17 cellular contexts compared by ENCODE assay signal in the genomic region with DNA sequence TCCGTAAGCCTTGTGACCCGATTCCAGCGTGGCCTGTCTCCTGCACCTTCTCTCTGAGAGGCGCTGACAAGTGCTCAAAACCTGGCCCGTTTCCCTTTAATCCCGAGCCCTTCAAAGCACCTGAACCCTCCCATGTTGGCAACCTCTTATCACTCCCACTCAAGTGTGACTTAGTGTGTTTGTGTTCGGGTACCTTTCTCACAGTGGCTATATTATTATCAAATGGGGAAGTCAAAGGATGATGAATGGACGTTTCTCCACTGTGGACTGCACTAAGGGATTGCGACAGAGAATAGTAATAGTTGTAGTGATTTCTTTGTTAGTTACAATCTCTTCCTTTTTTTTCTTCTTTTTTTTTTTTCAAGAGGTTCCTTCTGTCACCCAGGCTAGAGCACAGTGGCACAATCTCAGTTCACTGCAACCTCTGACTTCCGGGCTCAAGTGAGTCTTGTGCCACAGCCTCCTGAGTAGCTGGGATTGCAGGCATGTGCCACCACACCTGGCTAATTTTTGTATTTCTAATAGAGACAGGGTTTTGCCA.
DNase-seq lines count a peak whose midpoint lies in the region; ATAC-seq and TF ChIP-seq lines count a peak whose summit lies in the region.
"Had no signal": no experiment of that assay in that cellular context is flagged by ENCODE, and none has a peak within 500 bp of the region (broad histone marks: within the 10 kb centered on the region; RNA-seq: fewer than 3 reads in every experiment).

No MANE protein-coding gene starts in this region.

- H3K36me3 ChIP-seq in lung (ENCODE audit: control insufficient read depth in 2 of 2, insufficient read depth in 2 of 2, low read length in 2 of 2), result no peaks in the 10 kb centered on the region
- no peaks in the 10 kb centered on the region for H3K36me3 ChIP-seq in SJCRH30
- no peaks in the 10 kb centered on the region for H3K36me3 ChIP-seq in osteoblast (ENCODE audit: insufficient read depth, low read length)
- H3K36me3 ChIP-seq: BLaER1, HAP-1, sigmoid colon had no signal

- H3K27me3 ChIP-seq in lung (ENCODE audit: control insufficient read depth, insufficient read depth) (no peaks in the 10 kb centered on the region), SJCRH30 (no peaks in the 10 kb centered on the region), osteoblast (ENCODE audit: insufficient read depth, low read length) (peaks cover 40% of the 10 kb centered on the region)
- H3K27me3 ChIP-seq: BLaER1, sigmoid colon had no signal

- no peaks in the 10 kb centered on the region for H3K9me3 ChIP-seq in T-helper 17 cell (ENCODE audit: control insufficient read depth, low read length, poor library complexity, severe bottlenecking)
- no peaks in the 10 kb centered on the region for H3K9me3 ChIP-seq in lung (ENCODE audit: control insufficient read depth in 2 of 2, insufficient read depth in 1 of 2, low read length in 1 of 2)
- H3K9me3 ChIP-seq in SJCRH30 (replicated peaks), result no peaks in the 10 kb centered on the region; the same call in 1 of the 2 replicates
- no peaks in the 10 kb centered on the region for H3K9me3 ChIP-seq in osteoblast (ENCODE audit: low read depth, low read length)
- H3K9me3 ChIP-seq: BLaER1, HAP-1, sigmoid colon had no signal

- H3K4me3 Mint-ChIP-seq in T-helper 17 cell, result no peak overlapping the region
- H3K4me3 Mint-ChIP-seq: activated naive CD8-positive, alpha-beta T cell treated with anti-CD3 and anti-CD28 coated beads, Interleukin-2, amount 50 U/mL, for 24 hours; natural killer cell treated with Interleukin-12 subunit alpha and Interleukin-12 subunit beta and Interleukin-15 and Interleukin-18, amount 100 ng/mL, for 72 hours had no signal

- no peaks in the 10 kb centered on the region for H4K20me1 ChIP-seq in osteoblast (ENCODE audit: insufficient read depth, low read length)
- H4K20me1 ChIP-seq: BLaER1 had no signal

- ATAC-seq in T-helper 17 cell (peak; percentile 58), lung (ENCODE audit: insufficient read depth, low FRiP score) (peak; percentile 76)
- ATAC-seq: activated naive CD8-positive, alpha-beta T cell treated with anti-CD3 and anti-CD28 coated beads, Interleukin-2, amount 50 U/mL, for 24 hours had no signal

- peaks cover 0 to 2% of the 10 kb centered on the region in 2 donors for H3K4me1 ChIP-seq in lung (ENCODE audit: control insufficient read depth in 2 of 2, insufficient read depth in 2 of 2, low read length in 2 of 2)
- H3K4me1 ChIP-seq in SJCRH30, result no peaks in the 10 kb centered on the region
- no peaks in the 10 kb centered on the region for H3K4me1 ChIP-seq in osteoblast (ENCODE audit: insufficient read depth, low read length)
- H3K4me1 ChIP-seq: BLaER1, HAP-1, sigmoid colon had no signal

- H3K79me2 ChIP-seq in osteoblast (ENCODE audit: insufficient read depth, low read length), result no peaks in the 10 kb centered on the region

- H3K27ac ChIP-seq in lung (ENCODE audit: low read depth in 1 of 2, low read length in 1 of 2), result peak overlapping the region in 1 of 2 donors; percentile 53
- H3K27ac ChIP-seq in SJCRH30, result no peak overlapping the region
- H3K27ac ChIP-seq in osteoblast (ENCODE audit: low read depth, low read length), result no peak overlapping the region
- H3K27ac ChIP-seq: BLaER1, sigmoid colon had no signal

- TF ChIP-seq CTCF in lung (IDR thresholded peaks at IDR 0.05; ENCODE audit: control extremely low read depth, extremely low read depth) (no peak), osteoblast (IDR thresholded peaks at IDR 0.05; ENCODE audit: extremely low read depth, low read depth, low read length) (no peak)

- peaks cover 21% of the 10 kb centered on the region for H3K27me3 Mint-ChIP-seq in T-helper 17 cell
- H3K27me3 Mint-ChIP-seq: activated naive CD8-positive, alpha-beta T cell treated with anti-CD3 and anti-CD28 coated beads, Interleukin-2, amount 50 U/mL, for 24 hours had no signal

- 40 to 47% methylated on average over 10 of the region's 10 CpGs for WGBS in lung, 2 donors

- H3K4me3 ChIP-seq in lung (no peak overlapping the region), SJCRH30 (no peak overlapping the region), osteoblast (ENCODE audit: insufficient read depth, low read length) (no peak overlapping the region)
- H3K4me3 ChIP-seq: BLaER1, HAP-1, sigmoid colon had no signal

- H3K36me3 Mint-ChIP-seq in T-helper 17 cell (ENCODE audit: low read depth), result peaks cover 2% of the 10 kb centered on the region
- H3K36me3 Mint-ChIP-seq: natural killer cell treated with Interleukin-12 subunit alpha and Interleukin-12 subunit beta and Interleukin-15 and Interleukin-18, amount 100 ng/mL, for 72 hours had no signal

- no peak overlapping the region for H2AFZ ChIP-seq in osteoblast (ENCODE audit: low read length)

- peak overlapping the region; percentile 29 for H3K27ac Mint-ChIP-seq in T-helper 17 cell
- H3K27ac Mint-ChIP-seq: activated naive CD8-positive, alpha-beta T cell treated with anti-CD3 and anti-CD28 coated beads, Interleukin-2, amount 50 U/mL, for 24 hours had no signal

- DNase-seq in DMS79 (lab: John Stamatoyannopoulos, UW), result peak; percentile 94
- DNase-seq in NCI-H2029 treated with DMSO at 0.1 percent for 48 hours (lab: John Stamatoyannopoulos, UW), result peak; percentile 82
- DNase-seq in T-helper 17 cell, result no peak
- DNase-seq in lung (ENCODE audit: low spot score), result peak; percentile 69
- no peak for DNase-seq in activated CD4-positive, CD25-positive, alpha-beta regulatory T cell treated with anti-CD3 and anti-CD28 coated beads, Interleukin-2, amount 50 U/mL, for 72 hours
- no peak for DNase-seq in RKO (ENCODE audit: low spot score)
- no peak for DNase-seq in SJCRH30
- DNase-seq in osteoblast (ENCODE audit: insufficient read length, low spot score, missing footprints), result no peak
- DNase-seq: activated CD8-positive, alpha-beta memory T cell treated with anti-CD3 and anti-CD28 coated beads, Interleukin-2, amount 50 U/mL, for 4 hours; activated naive CD8-positive, alpha-beta T cell treated with anti-CD3 and anti-CD28 coated beads, Interleukin-2, amount 50 U/mL, for 24 hours; GDM1; Karpas-422; sigmoid colon; stimulated activated naive CD4-positive, alpha-beta T cell treated with Interleukin-2 at 50 U/mL for 16 hours had no signal

- H3K4me2 ChIP-seq in osteoblast (ENCODE audit: insufficient read depth, low read length), result no peak overlapping the region
- H3K4me2 ChIP-seq: BLaER1 had no signal

- H3K4me1 Mint-ChIP-seq in T-helper 17 cell, result peaks cover 33% of the 10 kb centered on the region

Comparison
In these comparisons a context has a peak if more than half of its experiments do, and no peak if none do; other contexts are left out.
1. DNase-seq: peak in DMS79 (single experiment), NCI-H2029 treated with DMSO at 0.1 percent for 48 hours (single experiment) and lung (single experiment); none in T-helper 17 cell (0 of 3), activated CD4-positive, CD25-positive, alpha-beta regulatory T cell treated with anti-CD3 and anti-CD28 coated beads, Interleukin-2, amount 50 U/mL, for 72 hours (single experiment), RKO (single experiment), SJCRH30 (0 of 2) and osteoblast (single experiment).